ENCODE assay signal across 1 cellular context in genomic region chr15:90955911-90956310, GRCh38.
TF ChIP-seq lines count a peak whose summit lies in the region.

No MANE protein-coding gene starts in this region.

TF ChIP-seq in A549, 52 proteins besides CTCF, POLR2A, EP300 and RAD21 (continued from another document):
- TF ChIP-seq, protein P1, sequence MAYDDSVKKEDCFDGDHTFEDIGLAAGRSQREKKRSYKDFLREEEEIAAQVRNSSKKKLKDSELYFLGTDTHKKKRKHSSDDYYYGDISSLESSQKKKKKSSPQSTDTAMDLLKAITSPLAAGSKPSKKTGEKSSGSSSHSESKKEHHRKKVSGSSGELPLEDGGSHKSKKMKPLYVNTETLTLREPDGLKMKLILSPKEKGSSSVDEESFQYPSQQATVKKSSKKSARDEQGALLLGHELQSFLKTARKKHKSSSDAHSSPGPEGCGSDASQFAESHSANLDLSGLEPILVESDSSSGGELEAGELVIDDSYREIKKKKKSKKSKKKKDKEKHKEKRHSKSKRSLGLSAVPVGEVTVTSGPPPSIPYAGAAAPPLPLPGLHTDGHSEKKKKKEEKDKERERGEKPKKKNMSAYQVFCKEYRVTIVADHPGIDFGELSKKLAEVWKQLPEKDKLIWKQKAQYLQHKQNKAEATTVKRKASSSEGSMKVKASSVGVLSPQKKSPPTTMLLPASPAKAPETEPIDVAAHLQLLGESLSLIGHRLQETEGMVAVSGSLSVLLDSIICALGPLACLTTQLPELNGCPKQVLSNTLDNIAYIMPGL (CRISPR knock-in tag; IDR thresholded peaks at IDR 0.05; ENCODE audit: borderline replicate concordance), result no peak
- no peak for TF ChIP-seq ZC3H11A (IDR thresholded peaks at IDR 0.05)
- TF ChIP-seq EHF (CRISPR knock-in tag; IDR thresholded peaks at IDR 0.05), result no peak
- TF ChIP-seq HDAC2 (IDR thresholded peaks at IDR 0.05), result no peak
- TF ChIP-seq CBX2 (IDR thresholded peaks at IDR 0.05; ENCODE audit: borderline replicate concordance, low read depth), result no peak
- TF ChIP-seq NR3C1 (IDR thresholded peaks at IDR 0.05), result no peak
